8 cellular contexts compared by ENCODE assay signal in the genomic region with DNA sequence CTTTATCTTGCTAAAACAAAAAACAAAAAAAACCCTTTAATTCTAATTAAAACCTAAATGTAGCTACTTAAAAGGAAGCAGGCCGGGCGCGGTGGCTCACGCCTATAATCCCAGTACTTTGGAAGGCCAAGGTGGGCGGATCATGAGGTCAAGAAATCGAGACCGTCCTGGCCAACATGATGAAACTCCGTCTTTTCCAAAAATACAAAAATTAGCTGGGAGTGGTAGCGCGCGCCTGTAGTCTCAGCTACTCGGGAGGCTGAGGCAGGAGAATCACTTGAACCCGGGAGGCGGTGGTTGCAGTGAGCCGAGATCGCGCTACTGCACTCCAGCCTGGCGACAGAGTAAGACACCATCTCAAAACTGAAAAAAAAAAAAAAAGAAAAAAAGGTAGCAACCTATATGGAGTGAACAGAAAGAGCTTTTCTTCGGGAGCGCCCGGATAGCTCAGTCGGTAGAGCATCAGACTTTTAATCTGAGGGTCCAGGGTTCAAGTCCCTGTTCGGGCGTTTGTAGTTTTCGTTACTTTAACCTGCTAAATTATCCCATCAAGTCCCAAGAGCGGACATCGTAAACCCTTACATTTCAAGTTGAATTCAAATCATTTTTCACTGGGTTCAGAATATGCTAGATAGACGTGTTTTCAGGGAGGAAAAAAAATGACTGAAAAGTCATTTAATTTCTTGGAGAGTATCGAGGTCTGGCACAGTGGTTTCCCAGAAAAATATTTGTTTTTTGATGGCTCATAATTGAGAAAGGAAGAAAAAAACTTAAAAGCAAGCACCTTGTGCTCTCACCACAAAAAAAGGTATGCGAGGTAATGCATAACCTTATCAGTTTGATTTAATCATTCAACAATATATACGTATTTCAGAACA.
DNase-seq lines count a peak whose midpoint lies in the region; ATAC-seq and TF ChIP-seq lines count a peak whose summit lies in the region.

No MANE protein-coding gene starts in this region.

- no peaks in the 10 kb centered on the region for H3K36me3 ChIP-seq in SU-DHL-6 (ENCODE audit: low read length)

- H3K27ac ChIP-seq in SU-DHL-6 (ENCODE audit: low read depth, low read length) (peak overlapping the region; percentile 72), angular gyrus (ENCODE audit: low read depth, low read length) (peak overlapping the region; percentile 90)

- POLR2A ChIA-PET in GM10248 (lab: Yijun Ruan, JAX) = interaction anchor here (0.7 to 2.5 kb wide), 6 partner anchors 10 to 52 kb away, joined by 3 to 25 read pairs (median 4); partner anchors contain the start of genes MDM4 and PIK3C2B

- H3F3A ChIP-seq in SU-DHL-6 (ENCODE audit: insufficient read depth) = peaks cover 22% of the 10 kb centered on the region

- CTCF ChIA-PET in GM10248 (lab: Yijun Ruan, JAX) = interaction anchor here (1.0 to 39.3 kb wide), 10 partner anchors 10 to 300 kb away, joined by 3 to 1775 read pairs (median 6); partner anchors contain the start of genes MDM4 and PIK3C2B

- no peaks in the 10 kb centered on the region for H3K79me2 ChIP-seq in SU-DHL-6 (ENCODE audit: insufficient read depth, low read length)

- H3K9me2 ChIP-seq in SU-DHL-6 (replicated peaks; ENCODE audit: insufficient read depth, low read length) = no peaks in the 10 kb centered on the region

- peak; percentile 82 for ATAC-seq in HG02798 (IDR thresholded peaks at IDR 0.05; ENCODE audit: poor library complexity, unreplicated experiment)

- no peaks in the 10 kb centered on the region for H3K9me3 ChIP-seq in SU-DHL-6 (ENCODE audit: insufficient read depth, low read length)

- no peaks in the 10 kb centered on the region for H3K27me3 ChIP-seq in SU-DHL-6 (ENCODE audit: low read length)

- TF ChIP-seq CTCF in SU-DHL-6 (IDR thresholded peaks at IDR 0.05; ENCODE audit: insufficient read depth, low read length, poor library complexity, severe bottlenecking) (no peak), GM10248 (IDR thresholded peaks at IDR 0.05; ENCODE audit: control extremely low read depth, extremely low read depth, low read depth, missing control alignments) (no peak)

- H3K4me3 ChIP-seq in GM08714 (ENCODE audit: low read length) = peak overlapping the region; percentile 55
- H3K4me3 ChIP-seq in SU-DHL-6 (ENCODE audit: insufficient read depth, low read length, poor library complexity, severe bottlenecking) = peak overlapping the region; percentile 74

- H3K4me2 ChIP-seq in SU-DHL-6 (ENCODE audit: low read depth, low read length, poor library complexity, severe bottlenecking) = peak overlapping the region; percentile 100

- peak overlapping the region; percentile 64 for H3K9ac ChIP-seq in SU-DHL-6 (ENCODE audit: low read length)

- no peaks in the 10 kb centered on the region for H4K20me1 ChIP-seq in SU-DHL-6 (ENCODE audit: low read depth, low read length)

- peak overlapping the region; percentile 57 for H2AFZ ChIP-seq in SU-DHL-6 (ENCODE audit: low read depth, low read length, severe bottlenecking)

- DNase-seq in NCI-H1417 (lab: John Stamatoyannopoulos, UW) = peak; percentile 93 to 100 (median 98)
- DNase-seq in hepatic stellate cell (ENCODE audit: low spot score) = peak; percentile 41
- DNase-seq in putamen (ENCODE audit: low spot score) = peak; percentile 91
- DNase-seq in GM10248 (ENCODE audit: extremely low spot score) = no peak
